In genomic region chr20:58902003-58902402, GRCh38 we compare ENCODE assay signal across 23 cellular contexts. TPM values are rescaled to one million over a fixed set of nuclear protein-coding genes. Genes with fewer than 3 reads are reported as not detected.
DNase-seq lines count a peak whose midpoint lies in the region; ATAC-seq, FAIRE-seq and TF ChIP-seq lines count a peak whose summit lies in the region.
"Had no signal": no experiment of that assay in that cellular context is flagged by ENCODE, and none has a peak within 500 bp of the region (broad histone marks: within the 10 kb centered on the region; RNA-seq: fewer than 3 reads in every experiment).

No MANE protein-coding gene starts in this region.

- H3K36me3 Mint-ChIP-seq in CD4-positive, alpha-beta T cell (ENCODE audit: low read depth), result peaks cover 100% of the 10 kb centered on the region
- H3K36me3 Mint-ChIP-seq in astrocyte (ENCODE audit: low read depth, unreplicated experiment) (peaks cover 15% of the 10 kb centered on the region), neural crest cell (ENCODE audit: low read depth) (peaks cover 31% of the 10 kb centered on the region)

- no peak for DNase-seq in CD4-positive, alpha-beta T cell
- no peak for DNase-seq in astrocyte (ENCODE audit: low read depth)
- DNase-seq in neural crest cell (ENCODE audit: low read depth, low spot score), result no peak
- no peak for DNase-seq in cerebellar nuclear complex (lab: John Stamatoyannopoulos, UW)
- DNase-seq in sigmoid colon, result no peak
- DNase-seq in ovary, result no peak
- DNase-seq: activated CD4-positive, alpha-beta T cell treated with anti-CD3 and anti-CD28 coated beads for 48 hours; colonic mucosa; COR-L47; DND-41; mammary epithelial cell; NCI-H1048; NCI-H2029; OCI-M1; small intestine; stimulated activated CD4-positive, alpha-beta T cell treated with anti-CD3 and anti-CD28 coated beads, Interleukin-2, amount 100 ng/mL, for 24 hours; stimulated activated naive CD4-positive, alpha-beta T cell; tibial artery had no signal

- peak overlapping the region; percentile 35 for H3K4me2 ChIP-seq in BLaER1
- no peak overlapping the region for H3K4me2 ChIP-seq in astrocyte (ENCODE audit: low read length)

- H3K9me3 ChIP-seq in BLaER1 (no peaks in the 10 kb centered on the region), astrocyte (ENCODE audit: insufficient read depth, low read depth, low read length) (no peaks in the 10 kb centered on the region), sigmoid colon (no peaks in the 10 kb centered on the region), ovary (no peaks in the 10 kb centered on the region)
- no peaks in the 10 kb centered on the region for H3K9me3 ChIP-seq in CD4-positive, alpha-beta T cell (ENCODE audit: control insufficient read depth, low read length)
- H3K9me3 ChIP-seq: colonic mucosa, prostate gland, tibial artery had no signal

- peaks cover 92% of the 10 kb centered on the region for H3K79me2 ChIP-seq in astrocyte (ENCODE audit: insufficient read depth, low read length)

- H3K27ac ChIP-seq in BLaER1 (no peak overlapping the region), astrocyte (ENCODE audit: low read depth, low read length) (no peak overlapping the region), sigmoid colon (no peak overlapping the region), ovary (no peak overlapping the region)
- no peak overlapping the region for H3K27ac ChIP-seq in CD4-positive, alpha-beta T cell (ENCODE audit: low read depth, low read length)
- H3K27ac ChIP-seq: colonic mucosa, prostate gland, tibial artery had no signal

- peak overlapping the region; percentile 50 for H3K4me3 Mint-ChIP-seq in CD4-positive, alpha-beta T cell
- H3K4me3 Mint-ChIP-seq in astrocyte (ENCODE audit: unreplicated experiment), result peak overlapping the region; percentile 45
- H3K4me3 Mint-ChIP-seq in neural crest cell, result peak overlapping the region; percentile 56
- H3K4me3 Mint-ChIP-seq: activated T-helper 17 cell treated with anti-CD3 and anti-CD28 coated beads, Interleukin-2, amount 50 U/mL, for 72 hours had no signal

- H3K27me3 ChIP-seq in BLaER1 (no peaks in the 10 kb centered on the region), astrocyte (ENCODE audit: insufficient read depth, low read length) (no peaks in the 10 kb centered on the region), sigmoid colon (no peaks in the 10 kb centered on the region), ovary (no peaks in the 10 kb centered on the region)
- no peaks in the 10 kb centered on the region for H3K27me3 ChIP-seq in CD4-positive, alpha-beta T cell (ENCODE audit: control insufficient read depth, insufficient read depth, low read length)
- H3K27me3 ChIP-seq: colonic mucosa, tibial artery had no signal

- TF ChIP-seq POLR2A in sigmoid colon (IDR thresholded peaks at IDR 0.05) (no peak), ovary (IDR thresholded peaks at IDR 0.05) (no peak)

- peaks cover 87% of the 10 kb centered on the region for H3K4me1 Mint-ChIP-seq in CD4-positive, alpha-beta T cell (ENCODE audit: low read depth)
- H3K4me1 Mint-ChIP-seq in astrocyte (ENCODE audit: low read depth, unreplicated experiment) (peaks cover 45% of the 10 kb centered on the region), neural crest cell (peaks cover 80% of the 10 kb centered on the region)

- H3K4me3 ChIP-seq in BLaER1 (no peak overlapping the region), astrocyte (ENCODE audit: insufficient read depth, low read depth, low read length) (no peak overlapping the region), sigmoid colon (no peak overlapping the region), ovary (no peak overlapping the region)
- H3K4me3 ChIP-seq: colonic mucosa, prostate gland, tibial artery had no signal

- H3K36me3 ChIP-seq in BLaER1 (peaks cover 96% of the 10 kb centered on the region), astrocyte (ENCODE audit: insufficient read depth, low read length) (peaks cover 48% of the 10 kb centered on the region), sigmoid colon (peaks cover 5 to 38% (median 18%) of the 10 kb centered on the region in 4 donors), ovary (no peaks in the 10 kb centered on the region)
- H3K36me3 ChIP-seq: prostate gland had no signal

- H3K9ac ChIP-seq in BLaER1 (no peak overlapping the region), astrocyte (ENCODE audit: low read length) (no peak overlapping the region)

- WGBS in sigmoid colon, 2 donors, result 84 to 87% methylated on average over 6 of the region's 6 CpGs
- 77 to 82% (median 79%) methylated on average over 6 of the region's 6 CpGs for WGBS in ovary, 3 donors

- H4K20me1 ChIP-seq in BLaER1 (peaks cover 84% of the 10 kb centered on the region), astrocyte (ENCODE audit: insufficient read depth, low read length) (peaks cover 98% of the 10 kb centered on the region)

- POLR2A ChIA-PET in CD4-positive, alpha-beta T cell (lab: Charles Lee), result no interaction called here

- no peak for TF ChIP-seq CTCF in CD4-positive, alpha-beta T cell (IDR thresholded peaks at IDR 0.05)
- TF ChIP-seq CTCF in astrocyte (IDR thresholded peaks at IDR 0.05; ENCODE audit: insufficient read depth, low read depth, low read length) (no peak), neural crest cell (conservative IDR thresholded peaks at IDR 0.05) (no peak), sigmoid colon (IDR thresholded peaks at IDR 0.05) (no peak), ovary (IDR thresholded peaks at IDR 0.05) (no peak)

- intact Hi-C loops in CD4-positive, alpha-beta T cell (cut with DNase I, micrococcal nuclease), result no loop called here
- intact Hi-C loops in sigmoid colon (cut with DNase I), result no loop called here
- intact Hi-C loops in ovary (cut with DNase I), result no loop called here

- no peak for ATAC-seq in CD4-positive, alpha-beta T cell (ENCODE audit: poor library complexity)
- no peak for ATAC-seq in GM21515 (IDR thresholded peaks at IDR 0.05; ENCODE audit: unreplicated experiment)
- ATAC-seq: activated T-helper 17 cell treated with anti-CD3 and anti-CD28 coated beads, Interleukin-2, amount 50 U/mL, for 72 hours had no signal

- no peak for FAIRE-seq in astrocyte (lab: Jason Lieb, UNC)
- FAIRE-seq: small intestine, TTC549 had no signal

- H3K9me3 Mint-ChIP-seq in CD4-positive, alpha-beta T cell, result no peaks in the 10 kb centered on the region
- H3K9me3 Mint-ChIP-seq in astrocyte (ENCODE audit: unreplicated experiment) (no peaks in the 10 kb centered on the region), neural crest cell (no peaks in the 10 kb centered on the region)
- H3K9me3 Mint-ChIP-seq: activated T-helper 17 cell treated with anti-CD3 and anti-CD28 coated beads, Interleukin-2, amount 50 U/mL, for 72 hours had no signal

- CTCF ChIA-PET in CD4-positive, alpha-beta T cell (lab: Charles Lee), result no interaction called here

- H3K4me1 ChIP-seq in BLaER1 (peaks cover 98% of the 10 kb centered on the region), astrocyte (ENCODE audit: insufficient read depth, low read length) (peaks cover 9% of the 10 kb centered on the region), sigmoid colon (peaks cover 0 to 81% (median 61%) of the 10 kb centered on the region in 4 donors), ovary (ENCODE audit: insufficient read depth) (peaks cover 11% of the 10 kb centered on the region)
- H3K4me1 ChIP-seq: colonic mucosa had no signal

- H3K27ac Mint-ChIP-seq in CD4-positive, alpha-beta T cell, result peak overlapping the region; percentile 42
- H3K27ac Mint-ChIP-seq in astrocyte (ENCODE audit: unreplicated experiment), result peak overlapping the region; percentile 26
- no peak overlapping the region for H3K27ac Mint-ChIP-seq in neural crest cell (ENCODE audit: unreplicated experiment)
- H3K27ac Mint-ChIP-seq: activated T-helper 17 cell treated with anti-CD3 and anti-CD28 coated beads, Interleukin-2, amount 50 U/mL, for 72 hours had no signal

- no peaks in the 10 kb centered on the region for H3K27me3 Mint-ChIP-seq in CD4-positive, alpha-beta T cell
- H3K27me3 Mint-ChIP-seq in astrocyte (ENCODE audit: low read depth, unreplicated experiment) (no peaks in the 10 kb centered on the region), neural crest cell (ENCODE audit: low read depth) (no peaks in the 10 kb centered on the region)
- H3K27me3 Mint-ChIP-seq: activated T-helper 17 cell treated with anti-CD3 and anti-CD28 coated beads, Interleukin-2, amount 50 U/mL, for 72 hours had no signal

- no peak for TF ChIP-seq EP300 in sigmoid colon (IDR thresholded peaks at IDR 0.05)
- no peak for TF ChIP-seq EP300 in ovary (IDR thresholded peaks at IDR 0.05)

- no peak overlapping the region for H2AFZ ChIP-seq in astrocyte (ENCODE audit: low read depth, low read length)

RNA-seq across cellular contexts. Expression of gene GNAS, which starts 49.5 kb away (rescaled TPM):
- 1,000 to 10,000 TPM; 1,245 to 1,317 TPM for total RNA-seq in CD4-positive, alpha-beta T cell
- total RNA-seq in astrocyte (1,937 and 2,003 TPM in 2 replicates), neural crest cell (1,339 and 1,425 TPM in 2 replicates), sigmoid colon (100 to 1,000 TPM; 449 to 808 (median 513) TPM), ovary (100 to 1,000 TPM; 330 to 852 (median 669) TPM)
- polyA plus RNA-seq in sigmoid colon (100 to 1,000 TPM; 535 to 680 (median 633) TPM), ovary (1,000 to 10,000 TPM in 1 of 2 donors, 100 to 1,000 TPM in 1; 731 to 1,311 TPM)

RNA-seq across cellular contexts. Expression of gene GNAS-AS1, which starts 51.3 kb away (rescaled TPM):
- not detected for total RNA-seq in CD4-positive, alpha-beta T cell
- total RNA-seq in astrocyte, result 2.8 and 3.8 TPM in 2 replicates
- 3.8 and 6.3 TPM in 2 replicates for total RNA-seq in neural crest cell
- under 1 TPM in 2 of 4 donors, not detected in 2; 0.33 to 0.36 TPM for total RNA-seq in sigmoid colon
- polyA plus RNA-seq in sigmoid colon, result under 1 TPM in 1 of 3 donors, not detected in 2; 0.69 TPM
- under 1 TPM in 5 of 7 donors, not detected in 2; 0.12 to 0.37 (median 0.18) TPM for total RNA-seq in ovary
- polyA plus RNA-seq in ovary, result under 1 TPM; 0.10 to 0.22 TPM
